5 cellular contexts compared by ENCODE assay signal in genomic region chr6:118868901-118869300, GRCh38. TPM values are rescaled to one million over a fixed set of nuclear protein-coding genes. Genes with fewer than 3 reads are reported as not detected.
DNase-seq lines count a peak whose midpoint lies in the region; ATAC-seq, FAIRE-seq and TF ChIP-seq lines count a peak whose summit lies in the region.
"Not testable (repeated sequence)": the region's sequence is repeated elsewhere in the genome, so short reads cannot be mapped to it uniquely, and the experiment has no call there.

No MANE protein-coding gene starts in this region.

- H3K27ac Mint-ChIP-seq in Calu3 (ENCODE audit: unreplicated experiment) (peak overlapping the region; percentile 52), HFFc6 (peak overlapping the region; percentile 27; the same call in 1 of the 2 replicates)
- not testable (repeated sequence) for H3K27ac Mint-ChIP-seq in MCF 10A (ENCODE audit: low read depth, unreplicated experiment)

- TF ChIP-seq CTCF in Calu3 (IDR thresholded peaks at IDR 0.05; ENCODE audit: unreplicated experiment); HFFc6 (IDR thresholded peaks at IDR 0.05); K562 (IDR thresholded peaks at IDR 0.05 in 2 of 3, conservative IDR thresholded peaks at IDR 0.05 in 1 of 3; ENCODE audit: insufficient read depth in 2 of 3, low read depth in 1 of 3, low read length in 3 of 3); MCF 10A (IDR thresholded peaks at IDR 0.05; ENCODE audit: unreplicated experiment); foreskin keratinocyte (conservative IDR thresholded peaks at IDR 0.05): not testable (repeated sequence)

- BruUV-seq in Calu3 (replicated peaks; lab: Mats Ljungman, UMichigan); K562 (replicated peaks; lab: Mats Ljungman, UMichigan); MCF 10A (replicated peaks; lab: Mats Ljungman, UMichigan): not testable (repeated sequence)

- not testable (repeated sequence) for ATAC-seq in K562, foreskin keratinocyte

- not testable (repeated sequence) for H3K9me3 Mint-ChIP-seq in Calu3 (ENCODE audit: low read depth, unreplicated experiment); HFFc6
- peaks cover 26% of the 10 kb centered on the region for H3K9me3 Mint-ChIP-seq in MCF 10A (ENCODE audit: unreplicated experiment)

- not testable (repeated sequence) for H3K27ac ChIP-seq in K562 (ENCODE audit: extremely low read depth, low read depth, low read length)
- peak overlapping the region; percentile 4 for H3K27ac ChIP-seq in foreskin keratinocyte

- not testable (repeated sequence) for H3K9me3 ChIP-seq in K562 (replicated peaks; ENCODE audit: control insufficient read depth, insufficient read depth, low read depth, low read length)

- not testable (repeated sequence) for H3K9ac ChIP-seq in K562 (ENCODE audit: insufficient read depth in 1 of 2, low read depth in 2 of 2, low read length in 2 of 2)

- H3K36me3 Mint-ChIP-seq in Calu3 (ENCODE audit: insufficient read depth, unreplicated experiment); HFFc6 (ENCODE audit: low read depth); MCF 10A (ENCODE audit: insufficient read depth, unreplicated experiment): not testable (repeated sequence)

- H3K4me1 ChIP-seq in K562 (replicated peaks in 1 of 2; ENCODE audit: control insufficient read depth in 2 of 2, insufficient read depth in 2 of 2, low read length in 2 of 2), result not testable (repeated sequence)
- H3K4me1 ChIP-seq in foreskin keratinocyte, result peaks cover 18% of the 10 kb centered on the region

- WGBS in K562 (ENCODE audit: insufficient coverage, low coverage, missing lambda C conversion rate), result 71% methylated on average over 2 of the region's 2 CpGs

- TF ChIP-seq RAD21 in K562 (CRISPR knock-in tag; conservative IDR thresholded peaks at IDR 0.05 in 1 of 2, IDR thresholded peaks at IDR 0.05 in 1 of 2), result not testable (repeated sequence)

- not testable (repeated sequence) for H3K4me3 Mint-ChIP-seq in Calu3 (ENCODE audit: low read depth, unreplicated experiment); HFFc6
- H3K4me3 Mint-ChIP-seq in MCF 10A (ENCODE audit: unreplicated experiment), result peak overlapping the region; percentile 31

- not testable (repeated sequence) for H3K79me2 ChIP-seq in K562 (ENCODE audit: control insufficient read depth, insufficient read depth, low read length)

- not testable (repeated sequence) for TF ChIP-seq POLR2A in K562 (conservative IDR thresholded peaks at IDR 0.05)

- H2AFZ ChIP-seq in K562 (ENCODE audit: low read depth, low read length), result not testable (repeated sequence)

- not testable (repeated sequence) for TF ChIP-seq EP300 in K562 (IDR thresholded peaks at IDR 0.05; ENCODE audit: low read length)

- not testable (repeated sequence) for H3K9me1 ChIP-seq in K562 (ENCODE audit: control insufficient read depth, insufficient read depth, low read length)

- not testable (repeated sequence) for H3K4me3 ChIP-seq in K562

- in situ Hi-C loops in K562 (cut with MboI), result not testable (repeated sequence)

- not testable (repeated sequence) for H4K20me1 ChIP-seq in K562 (replicated peaks; ENCODE audit: control insufficient read depth, insufficient read depth, low read length)

- CTCF ChIA-PET in Calu3 (lab: Charles Lee); K562 (lab: Yijun Ruan, JAX; ENCODE audit: low intra/inter-chr PET ratio); MCF 10A (lab: Yijun Ruan, JAX): not testable (repeated sequence)

- FAIRE-seq in K562 (lab: Jason Lieb, UNC), result not testable (repeated sequence)

- peaks cover 19% of the 10 kb centered on the region for H3K4me1 Mint-ChIP-seq in Calu3 (ENCODE audit: low read depth, unreplicated experiment)
- H3K4me1 Mint-ChIP-seq in HFFc6 (ENCODE audit: low read depth), result peaks cover 31% of the 10 kb centered on the region
- peaks cover 17% of the 10 kb centered on the region for H3K4me1 Mint-ChIP-seq in MCF 10A (ENCODE audit: insufficient read depth, unreplicated experiment)

- DNase-seq in Calu3; HFFc6; K562 (ENCODE audit: extremely low read depth in 1 of 4, low spot score in 3 of 4); MCF 10A (ENCODE audit: unreplicated experiment); foreskin keratinocyte: not testable (repeated sequence)

- H3K36me3 ChIP-seq in K562 (ENCODE audit: control insufficient read depth, insufficient read depth, low read length), result not testable (repeated sequence)

- H3K4me2 ChIP-seq in K562 (ENCODE audit: insufficient read depth, low read length), result not testable (repeated sequence)

- not testable (repeated sequence) for H3K27me3 Mint-ChIP-seq in Calu3 (ENCODE audit: unreplicated experiment); HFFc6 (ENCODE audit: insufficient read depth); MCF 10A (ENCODE audit: insufficient read depth, unreplicated experiment)

- POLR2A ChIA-PET in K562 (lab: Yijun Ruan, JAX); MCF 10A (lab: Yijun Ruan, JAX): not testable (repeated sequence)

- intact Hi-C loops in Calu3 (cut with micrococcal nuclease; ENCODE audit: unreplicated experiment); K562 (cut with micrococcal nuclease); MCF 10A (cut with micrococcal nuclease): not testable (repeated sequence)

- H3K27me3 ChIP-seq in K562 (ENCODE audit: control insufficient read depth in 2 of 2, insufficient read depth in 2 of 2, low read length in 2 of 2); foreskin keratinocyte: not testable (repeated sequence)

TF ChIP-seq in K562, 482 proteins besides CTCF, POLR2A, EP300 and RAD21:
- TF ChIP-seq ZNF146 (CRISPR knock-in tag; IDR thresholded peaks at IDR 0.05; ENCODE audit: unreplicated experiment) (peak; percentile 81), BCOR (IDR thresholded peaks at IDR 0.05) (peak; percentile 66)

RNA-seq across cellular contexts. Expression of gene ASF1A, which starts 25.1 kb away (rescaled TPM):
- total RNA-seq in Calu3 (2022), result 17.2 and 19.7 TPM in 2 replicates
- 10 to 100 TPM; 17.3 to 25.9 (median 21.7) TPM for total RNA-seq in HFFc6 (2021; fragmentation: NEBNext Ultra II Directional; extraction: Animal tissue kit (Norgen Biotek cat#: 25700))
- 12.1 and 19.2 TPM in 2 replicates for total RNA-seq in K562 (2011; cell fraction: chromatin; rRNA removed; ENCODE audit: low replicate concordance)
- total RNA-seq in K562 (2011; cell fraction: nucleolus; rRNA removed), result 6.8 and 7.5 TPM in 2 replicates
- 8.8 and 12.4 TPM in 2 replicates for total RNA-seq in K562 (2011; cell fraction: nucleoplasm; rRNA removed)
- total RNA-seq in K562 (2014; rRNA removed), result 31.8 and 34.6 TPM in 2 replicates
- 45.3 and 49.5 TPM in 2 replicates for total RNA-seq in K562 (2014; rRNA removed; fragmentation: Illumina TruSeq; extraction: Trizol)
- 28.8 and 31.5 TPM in 2 replicates for total RNA-seq in K562 (2015; rRNA removed; fragmentation: Illumina TruSeq; extraction: Trizol)
- total RNA-seq in K562 (2021), result 42.4 and 49.4 TPM in 2 replicates
- 26.8 and 37.0 TPM in 2 replicates for polyA plus RNA-seq in K562 (2011; rRNA removed)
- 9.0 and 9.9 TPM in 2 replicates for polyA plus RNA-seq in K562 (2011; cell fraction: cytosol; rRNA removed)
- polyA plus RNA-seq in K562 (2011; cell fraction: nucleus; rRNA removed), result 7.4 and 10.5 TPM in 2 replicates
- polyA plus RNA-seq in K562 (2012), result 24.5 and 25.5 TPM in 2 replicates
- 35.0 and 36.2 TPM in 2 replicates for polyA plus RNA-seq in K562 (2014; fragmentation: Illumina TruSeq; extraction: Trizol)
- polyA plus RNA-seq in K562 (2014; fragmentation: Nextera tagmentation; extraction: Ambion mirVana), result 10 to 100 TPM; 32.1 to 34.8 TPM
- polyA plus RNA-seq in K562 (2014; rRNA removed), result 33.2 and 34.5 TPM in 2 replicates
- polyA minus RNA-seq in K562 (2011; rRNA and poly(A)+ RNA removed), result 23.1 and 25.9 TPM in 2 replicates
- polyA minus RNA-seq in K562 (2011; cell fraction: cytosol; rRNA and poly(A)+ RNA removed), result 7.7 and 13.6 TPM in 2 replicates
- 13.7 and 21.2 TPM in 2 replicates for polyA minus RNA-seq in K562 (2011; cell fraction: nucleus; rRNA and poly(A)+ RNA removed)
- total RNA-seq in MCF 10A (2022), result 30.4 and 36.4 TPM in 2 replicates
- 18.3 and 20.8 TPM in 2 replicates for total RNA-seq in foreskin keratinocyte
- polyA plus RNA-seq in foreskin keratinocyte, result 13.0 and 14.7 TPM in 2 replicates
